Comparison of ENCODE assay signal across 3 cellular contexts in genomic region chr2:144354953-144355352, GRCh38.
TF ChIP-seq lines count a peak whose summit lies in the region.

No MANE protein-coding gene starts in this region.

TF ChIP-seq in GM12891, 5 proteins besides CTCF, POLR2A, EP300 and RAD21:
- TF ChIP-seq POLR2AphosphoS5 (IDR thresholded peaks at IDR 0.05; ENCODE audit: low read depth, low read length) (no peak), TAF1 (IDR thresholded peaks at IDR 0.05; ENCODE audit: low read depth, low read length) (no peak), SPI1 (IDR thresholded peaks at IDR 0.05; ENCODE audit: low read depth, low read length) (no peak), POU2F2 (IDR thresholded peaks at IDR 0.05; ENCODE audit: low read depth, low read length) (no peak), PAX5 (IDR thresholded peaks at IDR 0.05; ENCODE audit: insufficient read depth, low read length, severe bottlenecking) (no peak)
TF ChIP-seq in GM12891: peak in this region for 0.

TF ChIP-seq in endothelial cell of umbilical vein, 7 proteins besides CTCF, POLR2A, EP300 and RAD21:
- no peak for TF ChIP-seq JUN (IDR thresholded peaks at IDR 0.05; ENCODE audit: borderline replicate concordance, insufficient read depth, insufficient read length, low read depth)
- TF ChIP-seq EZH2 (IDR thresholded peaks at IDR 0.05; ENCODE audit: borderline replicate concordance, low read depth, low read length, severe bottlenecking) = no peak
- TF ChIP-seq FOS (IDR thresholded peaks at IDR 0.05; ENCODE audit: borderline replicate concordance, insufficient read depth, low read length) = no peak
- no peak for TF ChIP-seq POLR2AphosphoS5 (IDR thresholded peaks at IDR 0.05; ENCODE audit: insufficient read depth, low read depth, low read length)
- TF ChIP-seq MYC (IDR thresholded peaks at IDR 0.05; ENCODE audit: low read depth, low read length) = no peak
- TF ChIP-seq GATA2 (IDR thresholded peaks at IDR 0.05; ENCODE audit: insufficient read depth, insufficient read length, low read depth, low read length) = no peak
- TF ChIP-seq MAX (IDR thresholded peaks at IDR 0.05; ENCODE audit: insufficient read depth, insufficient read length) = no peak

TF ChIP-seq in HepG2, 621 proteins besides CTCF, POLR2A, EP300 and RAD21:
- TF ChIP-seq CEBPB (IDR thresholded peaks at IDR 0.05; ENCODE audit: borderline replicate concordance, low read depth, low read length) (peak; percentile 40; the same call in 1 of the 2 replicates), ZNF597 (CRISPR knock-in tag; IDR thresholded peaks at IDR 0.05) (no peak), ZNF691 (CRISPR knock-in tag; IDR thresholded peaks at IDR 0.05; ENCODE audit: borderline replicate concordance, low read depth) (no peak), ARNT (IDR thresholded peaks at IDR 0.05) (no peak), TFAP4 (IDR thresholded peaks at IDR 0.05; ENCODE audit: borderline replicate concordance, low read depth) (no peak), PRMT3 (CRISPR knock-in tag; IDR thresholded peaks at IDR 0.05; ENCODE audit: borderline replicate concordance, low read depth) (no peak), GRHL1 (CRISPR knock-in tag; conservative IDR thresholded peaks at IDR 0.05) (no peak)
